12 cellular contexts compared by ENCODE assay signal in genomic region chr12:121388421-121388981, GRCh38. TPM values are rescaled to one million over a fixed set of nuclear protein-coding genes. Genes with fewer than 3 reads are reported as not detected.
DNase-seq lines count a peak whose midpoint lies in the region; ATAC-seq, FAIRE-seq and TF ChIP-seq lines count a peak whose summit lies in the region.
"Had no signal": no experiment of that assay in that cellular context is flagged by ENCODE, and none has a peak within 500 bp of the region (broad histone marks: within the 10 kb centered on the region; RNA-seq: fewer than 3 reads in every experiment).

No MANE protein-coding gene starts in this region.

- FAIRE-seq in H1 (lab: Jason Lieb, UNC): no peak

- H3K14ac ChIP-seq in H1 (ENCODE audit: insufficient read length): no peak overlapping the region

- no peak overlapping the region for H3K4me3 Mint-ChIP-seq in activated CD4-positive, alpha-beta T cell treated with anti-CD3 and anti-CD28 coated beads for 36 hours
- H3K4me3 Mint-ChIP-seq: natural killer cell treated with Interleukin-12 subunit alpha and Interleukin-12 subunit beta and Interleukin-15 and Interleukin-18, amount 100 ng/mL, for 72 hours had no signal

- H3K27ac ChIP-seq in H1 (ENCODE audit: low read depth, low read length) (no peak overlapping the region), substantia nigra (ENCODE audit: low read depth, low read length, poor library complexity, severe bottlenecking) (no peak overlapping the region)
- H3K27ac ChIP-seq: cardiac muscle cell, hepatocyte, testis had no signal

- no peak for TF ChIP-seq RAD21 in H1 (IDR thresholded peaks at IDR 0.05 in 1 of 2, conservative IDR thresholded peaks at IDR 0.05 in 1 of 2; ENCODE audit: low read depth in 2 of 2, low read length in 2 of 2)

- 0 out of 2 replicates have a peak overlapping the region, but pooled peaks have one; percentile 81 for H2BK15ac ChIP-seq in H1 (ENCODE audit: low read length)

- no peak overlapping the region for H4K5ac ChIP-seq in H1 (ENCODE audit: insufficient read length, low read depth, low read length)

- H3K79me1 ChIP-seq in H1 (ENCODE audit: low read depth, low read length): no peaks in the 10 kb centered on the region

- intact Hi-C loops in activated CD4-positive, alpha-beta T cell treated with anti-CD3 and anti-CD28 coated beads for 36 hours (cut with DNase I, micrococcal nuclease): no loop called here

- H2BK12ac ChIP-seq in H1 (ENCODE audit: low read depth, low read length): peak overlapping the region; percentile 50; the same call in 1 of the 2 replicates

- no peaks in the 10 kb centered on the region for H3K23me2 ChIP-seq in H1 (ENCODE audit: low read depth, low read length)

- H4K91ac ChIP-seq in H1 (replicated peaks; ENCODE audit: insufficient read length, low read length): no peak overlapping the region

- H2AK5ac ChIP-seq in H1 (ENCODE audit: low read depth, low read length): no peak overlapping the region

- 86% methylated on average over 5 of the region's 5 CpGs; no CpG with 5 or more reads in 1 of the 2 experiments for WGBS in H1 (ENCODE audit: extremely low coverage in 1 of 2, insufficient coverage in 1 of 2, insufficient read length in 1 of 2, insufficient replicate concordance in 2 of 2, low coverage in 1 of 2, low lambda C conversion rate in 2 of 2, missing lambda C conversion rate in 1 of 2), 2 experiments

- 0 out of 2 replicates have a peak overlapping the region, but pooled peaks have one; percentile 72 for H2BK20ac ChIP-seq in H1 (ENCODE audit: low read length)

- no peak overlapping the region for H3K56ac ChIP-seq in H1 (replicated peaks; ENCODE audit: insufficient read length, low read depth, low read length)

- no peak overlapping the region for H4K8ac ChIP-seq in H1 (ENCODE audit: extremely low read depth, insufficient read depth, low read length)

- no peaks in the 10 kb centered on the region for H3K9me3 ChIP-seq in H1 (ENCODE audit: insufficient read depth in 2 of 2, low read depth in 1 of 2, low read length in 1 of 2)
- H3K9me3 ChIP-seq: testis had no signal

- H3K18ac ChIP-seq in H1 (ENCODE audit: extremely low read depth, low read length): no peak overlapping the region

- H3K36me3 ChIP-seq in H1 (ENCODE audit: control insufficient read depth in 2 of 4, insufficient read depth in 4 of 4, low read length in 3 of 4): no peaks in the 10 kb centered on the region
- H3K36me3 ChIP-seq: cardiac muscle cell had no signal

- H3K4me1 Mint-ChIP-seq in activated CD4-positive, alpha-beta T cell treated with anti-CD3 and anti-CD28 coated beads for 36 hours: peaks cover 15% of the 10 kb centered on the region

- H3K27me3 ChIP-seq in H1 (replicated peaks in 1 of 4; ENCODE audit: control insufficient read depth in 3 of 4, extremely low read depth in 1 of 4, insufficient read depth in 3 of 4, low read length in 3 of 4): no peaks in the 10 kb centered on the region
- H3K27me3 ChIP-seq: cardiac muscle cell, hepatocyte, testis had no signal

- TF ChIP-seq POLR2A in H1 (IDR thresholded peaks at IDR 0.05; ENCODE audit: control extremely low read depth in 1 of 2, low read depth in 2 of 2, low read length in 2 of 2): no peak

- no peak overlapping the region; a peak in 1 of 7 replicates for H3K9ac ChIP-seq in H1 (replicated peaks in 1 of 4; ENCODE audit: extremely low read depth in 1 of 4, low read depth in 3 of 4, low read length in 3 of 4)

- no peak for TF ChIP-seq EP300 in H1 (IDR thresholded peaks at IDR 0.05; ENCODE audit: borderline replicate concordance in 1 of 2, low read depth in 2 of 2, low read length in 2 of 2)

- H3K4me3 ChIP-seq in H1 (ENCODE audit: extremely low read depth in 1 of 4, insufficient read depth in 2 of 4, low read depth in 3 of 4, low read length in 4 of 4): no peak overlapping the region
- H3K4me3 ChIP-seq: cardiac muscle cell, hepatocyte, testis had no signal

- ATAC-seq in activated CD4-positive, alpha-beta T cell treated with anti-CD3 and anti-CD28 coated beads for 36 hours: no peak
- ATAC-seq: natural killer cell treated with Interleukin-12 subunit alpha and Interleukin-12 subunit beta and Interleukin-15 and Interleukin-18, amount 100 ng/mL, for 72 hours had no signal

- H3K36me3 Mint-ChIP-seq in activated CD4-positive, alpha-beta T cell treated with anti-CD3 and anti-CD28 coated beads for 36 hours (ENCODE audit: low read depth): no peaks in the 10 kb centered on the region
- H3K36me3 Mint-ChIP-seq: natural killer cell treated with Interleukin-12 subunit alpha and Interleukin-12 subunit beta and Interleukin-15 and Interleukin-18, amount 100 ng/mL, for 72 hours had no signal

- no peaks in the 10 kb centered on the region for H3K79me2 ChIP-seq in H1 (ENCODE audit: control insufficient read depth in 1 of 2, insufficient read depth in 2 of 2, low read length in 2 of 2)
- H3K79me2 ChIP-seq: hepatocyte had no signal

- no peaks in the 10 kb centered on the region for H4K20me1 ChIP-seq in H1 (replicated peaks in 1 of 2; ENCODE audit: control insufficient read depth in 1 of 2, insufficient read depth in 2 of 2, low read length in 2 of 2)

- TF ChIP-seq CTCF in H1 (IDR thresholded peaks at IDR 0.05; ENCODE audit: control extremely low read depth in 1 of 3, insufficient read depth in 1 of 3, low read depth in 1 of 3, low read length in 3 of 3): no peak

- no peak overlapping the region for H3K27ac Mint-ChIP-seq in activated CD4-positive, alpha-beta T cell treated with anti-CD3 and anti-CD28 coated beads for 36 hours

- peak overlapping the region; percentile 69 for H2AFZ ChIP-seq in H1 (ENCODE audit: low read length)
- H2AFZ ChIP-seq: hepatocyte had no signal

- H3K27me3 Mint-ChIP-seq in activated CD4-positive, alpha-beta T cell treated with anti-CD3 and anti-CD28 coated beads for 36 hours: no peaks in the 10 kb centered on the region
- H3K27me3 Mint-ChIP-seq: natural killer cell treated with Interleukin-12 subunit alpha and Interleukin-12 subunit beta and Interleukin-15 and Interleukin-18, amount 100 ng/mL, for 72 hours had no signal

- H3K9me3 Mint-ChIP-seq in activated CD4-positive, alpha-beta T cell treated with anti-CD3 and anti-CD28 coated beads for 36 hours (ENCODE audit: low read depth): no peaks in the 10 kb centered on the region
- H3K9me3 Mint-ChIP-seq: natural killer cell treated with Interleukin-12 subunit alpha and Interleukin-12 subunit beta and Interleukin-15 and Interleukin-18, amount 100 ng/mL, for 72 hours had no signal

- CTCF ChIA-PET in activated CD4-positive, alpha-beta T cell treated with anti-CD3 and anti-CD28 coated beads for 36 hours (lab: Charles Lee): no interaction called here
- CTCF ChIA-PET in H1 (lab: Charles Lee; ENCODE audit: partially characterized antibody): interaction anchor here (0.7 to 1.4 kb wide), 2 partner anchors 19 to 104 kb away, joined by 4 read pairs; no protein-coding TSS in a partner anchor

- H2BK120ac ChIP-seq in H1 (replicated peaks; ENCODE audit: low read depth, low read length): no peak overlapping the region

- peak; percentile 23 for DNase-seq in activated CD4-positive, alpha-beta T cell treated with anti-CD3 and anti-CD28 coated beads for 36 hours
- no peak for DNase-seq in activated CD4-positive, alpha-beta T cell treated with anti-CD3 and anti-CD28 coated beads for 1 hour
- peak; percentile 87 for DNase-seq in NOMO-1 treated with DMSO at 0.1 percent for 48 hours (lab: John Stamatoyannopoulos, UW; ENCODE audit: unreplicated experiment)
- DNase-seq in H1 (ENCODE audit: low read depth in 1 of 2, low spot score in 2 of 2): no peak
- peak; percentile 61 for DNase-seq in renal cortical epithelial cell (ENCODE audit: low read depth)
- no peak for DNase-seq in substantia nigra (lab: John Stamatoyannopoulos, UW)
- DNase-seq in NCI-H526 (lab: John Stamatoyannopoulos, UW): no peak
- DNase-seq in T-helper 2 cell: no peak
- DNase-seq: testis had no signal

- H3K4ac ChIP-seq in H1 (replicated peaks; ENCODE audit: insufficient read length, low read depth, low read length): no peak overlapping the region

- H2BK5ac ChIP-seq in H1 (ENCODE audit: low read depth, low read length): no peak overlapping the region

- H3K4me2 ChIP-seq in H1 (ENCODE audit: insufficient read depth in 1 of 2, low read depth in 2 of 2, low read length in 2 of 2): no peak overlapping the region
- H3K4me2 ChIP-seq: hepatocyte had no signal

- no peaks in the 10 kb centered on the region for H3K4me1 ChIP-seq in H1 (replicated peaks in 1 of 4; ENCODE audit: control insufficient read depth in 3 of 4, insufficient read depth in 4 of 4, low read length in 3 of 4)
- H3K4me1 ChIP-seq: testis had no signal

- H3K23ac ChIP-seq in H1 (ENCODE audit: insufficient read length): no peak overlapping the region

- POLR2A ChIA-PET in activated CD4-positive, alpha-beta T cell treated with anti-CD3 and anti-CD28 coated beads for 36 hours (lab: Charles Lee): no interaction called here
- POLR2A ChIA-PET in H1 (lab: Charles Lee; ENCODE audit: partially characterized antibody): interaction anchor here (1.9 kb wide), 1 partner anchor 12 kb away, joined by 7 read pairs; the partner anchor contains the start of gene RNF34

TF ChIP-seq in H1, 55 proteins besides CTCF, POLR2A, EP300 and RAD21 (continues in another document):
- no peak for TF ChIP-seq RBBP5 (IDR thresholded peaks at IDR 0.05; ENCODE audit: borderline replicate concordance, low read depth, low read length)

RNA-seq across cellular contexts. Expression of gene RNF34, which starts 11.4 kb away (rescaled TPM):
- 10 to 100 TPM; 64.2 to 75.7 TPM for total RNA-seq in activated CD4-positive, alpha-beta T cell treated with anti-CD3 and anti-CD28 coated beads for 36 hours
- total RNA-seq in H1 (2021; fragmentation: NEBNext Ultra II Directional; extraction: Animal tissue kit (Norgen Biotek cat#: 25700)): 56.2 and 57.6 TPM in 2 replicates
- polyA plus RNA-seq in H1 (2011; rRNA removed): 37.9 and 38.4 TPM in 2 replicates
- polyA plus RNA-seq in H1 (2011; cell fraction: cytosol; rRNA removed): 45.0 TPM
- 140 TPM for polyA plus RNA-seq in H1 (2011; cell fraction: nucleus; rRNA removed)
- polyA plus RNA-seq in H1 (2012, experiment 1 of 2): 59.1 to 83.2 TPM (median 80.3 TPM) in 4 replicates
- 14.1 TPM for polyA plus RNA-seq in H1 (2012, experiment 2 of 2)
- polyA plus RNA-seq in H1 (2013, experiment 1 of 2): 43.6 TPM
- 40.8 TPM for polyA plus RNA-seq in H1 (2013, experiment 2 of 2)
- polyA minus RNA-seq in H1 (2011; rRNA and poly(A)+ RNA removed): 98.9 and 141 TPM in 2 replicates
- 33.6 TPM for polyA minus RNA-seq in H1 (2011; cell fraction: cytosol; rRNA and poly(A)+ RNA removed)
- 67.6 TPM for polyA minus RNA-seq in H1 (2011; cell fraction: nucleus; rRNA and poly(A)+ RNA removed)
- total RNA-seq in renal cortical epithelial cell: 64.1 and 71.2 TPM in 2 replicates

RNA-seq across cellular contexts. Expression of gene ANAPC5, which starts 36.3 kb away (rescaled TPM):
- 100 to 1,000 TPM; 113 to 118 TPM for total RNA-seq in activated CD4-positive, alpha-beta T cell treated with anti-CD3 and anti-CD28 coated beads for 36 hours
- 97.6 and 103 TPM in 2 replicates for total RNA-seq in H1 (2021; fragmentation: NEBNext Ultra II Directional; extraction: Animal tissue kit (Norgen Biotek cat#: 25700))
- 94.5 and 127 TPM in 2 replicates for polyA plus RNA-seq in H1 (2011; rRNA removed)
- 135 TPM for polyA plus RNA-seq in H1 (2011; cell fraction: cytosol; rRNA removed)
- 176 TPM for polyA plus RNA-seq in H1 (2011; cell fraction: nucleus; rRNA removed)
- 83.8 to 105 TPM (median 99.2 TPM) in 4 replicates for polyA plus RNA-seq in H1 (2012, experiment 1 of 2)
- polyA plus RNA-seq in H1 (2012, experiment 2 of 2): 70.8 TPM
- polyA plus RNA-seq in H1 (2013, experiment 1 of 2): 111 TPM
- polyA plus RNA-seq in H1 (2013, experiment 2 of 2): 109 TPM
- 175 and 184 TPM in 2 replicates for polyA minus RNA-seq in H1 (2011; rRNA and poly(A)+ RNA removed)
- polyA minus RNA-seq in H1 (2011; cell fraction: cytosol; rRNA and poly(A)+ RNA removed): 74.5 TPM
- polyA minus RNA-seq in H1 (2011; cell fraction: nucleus; rRNA and poly(A)+ RNA removed): 116 TPM
- 115 and 148 TPM in 2 replicates for total RNA-seq in renal cortical epithelial cell

Comparison
In these comparisons a context has a peak if more than half of its experiments do, and no peak if none do; other contexts are left out.
1. DNase-seq: peak in activated CD4-positive, alpha-beta T cell treated with anti-CD3 and anti-CD28 coated beads for 36 hours (single experiment), NOMO-1 treated with DMSO at 0.1 percent for 48 hours (single experiment) and renal cortical epithelial cell (single experiment); none in activated CD4-positive, alpha-beta T cell treated with anti-CD3 and anti-CD28 coated beads for 1 hour (single experiment), H1 (0 of 2), substantia nigra (0 of 49), NCI-H526 (0 of 2) and T-helper 2 cell (0 of 5).